9 cellular contexts compared by ENCODE assay signal in genomic region chr9:84667571-84668203, GRCh38. TPM values are rescaled to one million over a fixed set of nuclear protein-coding genes. Genes with fewer than 3 reads are reported as not detected.
A peak's percentile ranks its signal among the peaks of the same experiment; 100 is the strongest.
DNase-seq lines count a peak whose midpoint lies in the region; ATAC-seq and TF ChIP-seq lines count a peak whose summit lies in the region.
"Had no signal": no experiment of that assay in that cellular context is flagged by ENCODE, and none has a peak within 500 bp of the region (broad histone marks: within the 10 kb centered on the region; RNA-seq: fewer than 3 reads in every experiment).

No MANE protein-coding gene starts in this region.

- 8 to 12% (median 12%) methylated on average over 27 of the region's 27 CpGs for WGBS in psoas muscle, 3 donors

- H3K4me1 Mint-ChIP-seq in T-helper 17 cell, result peaks cover 16% of the 10 kb centered on the region
- H3K4me1 Mint-ChIP-seq in CD8-positive, alpha-beta memory T cell, result peaks cover 8 to 23% (median 19%) of the 10 kb centered on the region in 3 donors

- peaks cover 0 to 10% (median 1%) of the 10 kb centered on the region in 5 donors for H3K9me3 Mint-ChIP-seq in CD8-positive, alpha-beta memory T cell

- H3K4me3 ChIP-seq in cardiac muscle cell, result peak overlapping the region; percentile 32
- H3K4me3 ChIP-seq in psoas muscle, result peak overlapping the region; percentile 61
- H3K4me3 ChIP-seq in CD8-positive, alpha-beta memory T cell (ENCODE audit: low read length), result no peak overlapping the region

- H3K36me3 Mint-ChIP-seq in T-helper 17 cell (ENCODE audit: low read depth), result peaks cover 7% of the 10 kb centered on the region
- no peaks in the 10 kb centered on the region for H3K36me3 Mint-ChIP-seq in CD8-positive, alpha-beta memory T cell

- POLR2A ChIA-PET in CD8-positive, alpha-beta memory T cell (lab: Charles Lee), result no interaction called here

- DNase-seq in NCI-H82 (lab: John Stamatoyannopoulos, UW) (peak; percentile 8), NCI-H82 treated with DMSO at 0.1 percent for 48 hours (lab: John Stamatoyannopoulos, UW; ENCODE audit: unreplicated experiment) (no peak), T-helper 17 cell (no peak), cardiac muscle cell (ENCODE audit: low read depth in 1 of 2, low spot score in 1 of 2) (peak; percentile 19 to 45), psoas muscle (no peak), NCI-H1417 treated with DMSO at 0.1 percent for 48 hours (lab: John Stamatoyannopoulos, UW) (no peak)
- no peak for DNase-seq in CD8-positive, alpha-beta memory T cell

- no peak overlapping the region for H3K27ac Mint-ChIP-seq in T-helper 17 cell
- no peak overlapping the region for H3K27ac Mint-ChIP-seq in CD8-positive, alpha-beta memory T cell

- CTCF ChIA-PET in CD8-positive, alpha-beta memory T cell (lab: Charles Lee), result no interaction called here

- H3K4me1 ChIP-seq in cardiac muscle cell (ENCODE audit: low read depth) (peaks cover 8% of the 10 kb centered on the region), psoas muscle (peaks cover 5% of the 10 kb centered on the region)
- H3K4me1 ChIP-seq in CD8-positive, alpha-beta memory T cell (ENCODE audit: insufficient read depth, low read length), result no peaks in the 10 kb centered on the region

- ATAC-seq in HG02588 (IDR thresholded peaks at IDR 0.05; ENCODE audit: unreplicated experiment) (peak; percentile 40), T-helper 17 cell (peak; percentile 33), psoas muscle (no peak)

- intact Hi-C loops in psoas muscle (cut with DNase I), result no loop called here

- peak overlapping the region; percentile 90 for H3K4me3 Mint-ChIP-seq in T-helper 17 cell
- H3K4me3 Mint-ChIP-seq in CD8-positive, alpha-beta memory T cell, result peak overlapping the region in 3 of 7 donors; percentile 17 to 35 (median 24)

- H3K36me3 ChIP-seq in cardiac muscle cell, result no peaks in the 10 kb centered on the region
- H3K36me3 ChIP-seq in psoas muscle (ENCODE audit: insufficient read depth in 1 of 2, low read depth in 1 of 2), result no peaks in the 10 kb centered on the region
- no peaks in the 10 kb centered on the region for H3K36me3 ChIP-seq in CD8-positive, alpha-beta memory T cell (ENCODE audit: insufficient read depth, low read length)

- H3K27me3 ChIP-seq in cardiac muscle cell (peaks cover 67% of the 10 kb centered on the region), psoas muscle (ENCODE audit: insufficient read depth in 3 of 3, low read length in 2 of 3) (peaks cover 2 to 60% (median 3%) of the 10 kb centered on the region in 3 donors)
- peaks cover 5% of the 10 kb centered on the region for H3K27me3 ChIP-seq in CD8-positive, alpha-beta memory T cell (ENCODE audit: insufficient read depth, low read length, poor library complexity, severe bottlenecking)

- peaks cover 60% of the 10 kb centered on the region for H3K27me3 Mint-ChIP-seq in T-helper 17 cell
- H3K27me3 Mint-ChIP-seq in CD8-positive, alpha-beta memory T cell, result peaks cover 22 to 51% of the 10 kb centered on the region in 2 donors

- peak; percentile 56 for TF ChIP-seq CTCF in cardiac muscle cell (IDR thresholded peaks at IDR 0.05; ENCODE audit: low read depth, low read length)
- peak; percentile 33 for TF ChIP-seq CTCF in psoas muscle (IDR thresholded peaks at IDR 0.05)

- H3K9me3 ChIP-seq in T-helper 17 cell (ENCODE audit: control insufficient read depth, low read length, poor library complexity, severe bottlenecking), result no peaks in the 10 kb centered on the region
- H3K9me3 ChIP-seq in cardiac muscle cell (ENCODE audit: low read depth), result no peaks in the 10 kb centered on the region
- H3K9me3 ChIP-seq in psoas muscle, result no peaks in the 10 kb centered on the region
- no peaks in the 10 kb centered on the region for H3K9me3 ChIP-seq in CD8-positive, alpha-beta memory T cell (ENCODE audit: low read length)

- H3K27ac ChIP-seq in cardiac muscle cell, result no peak overlapping the region
- H3K27ac ChIP-seq in psoas muscle, result no peak overlapping the region
- no peak overlapping the region for H3K27ac ChIP-seq in CD8-positive, alpha-beta memory T cell (ENCODE audit: low read depth, low read length)

RNA-seq across cellular contexts. Expression of gene NTRK2, which starts 1.8 kb away (rescaled TPM):
- total RNA-seq in T-helper 17 cell (1 to 10 TPM; 1.1 to 1.6 TPM), cardiac muscle cell (1.3 and 2.5 TPM in 2 replicates), psoas muscle (1 to 10 TPM; 1.1 to 3.6 (median 1.4) TPM)
- polyA plus RNA-seq in cardiac muscle cell (0.74 and 1.3 TPM in 2 replicates), psoas muscle (1 to 10 TPM in 1 of 3 donors, under 1 TPM in 2; 0.46 to 1.4 (median 0.65) TPM)
- total RNA-seq in CD8-positive, alpha-beta memory T cell, result under 1 TPM; 0.26 to 0.38 TPM
- not detected for polyA plus RNA-seq in CD8-positive, alpha-beta memory T cell
- total RNA-seq: dermis microvascular lymphatic vessel endothelial cell had no signal

Comparison
In these comparisons a context has a peak if more than half of its experiments do, and no peak if none do; other contexts are left out.
1. DNase-seq: peak in NCI-H82 (single experiment) and cardiac muscle cell (2 of 2); none in NCI-H82 treated with DMSO at 0.1 percent for 48 hours (single experiment), T-helper 17 cell (0 of 3), psoas muscle (0 of 2), NCI-H1417 treated with DMSO at 0.1 percent for 48 hours (single experiment) and CD8-positive, alpha-beta memory T cell (0 of 5).
2. ATAC-seq: peak in HG02588 (single experiment) and T-helper 17 cell (single experiment); none in psoas muscle (0 of 4).